Comparison of ENCODE assay signal across 16 cellular contexts in the genomic region with DNA sequence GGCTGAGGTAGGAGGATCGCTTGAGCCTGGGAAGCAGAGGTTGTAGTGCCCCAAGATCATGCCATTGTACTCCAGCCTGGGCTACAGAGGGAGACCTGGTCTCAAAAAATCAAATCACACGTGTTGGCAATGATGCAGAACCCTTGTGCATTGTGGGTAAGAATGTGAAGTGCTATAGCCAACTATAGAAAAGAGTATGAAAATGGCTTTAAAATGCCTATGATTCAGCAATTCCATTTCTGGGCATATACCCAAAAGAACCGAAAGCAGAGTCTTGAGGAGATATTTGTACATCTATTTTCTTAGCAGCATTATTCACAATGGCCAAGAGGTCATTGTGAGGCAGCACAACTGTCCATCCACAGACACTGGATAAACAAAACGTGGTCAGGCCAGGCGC. TPM values are rescaled to one million over a fixed set of nuclear protein-coding genes. Genes with fewer than 3 reads are reported as not detected.
DNase-seq lines count a peak whose midpoint lies in the region; ATAC-seq, FAIRE-seq and TF ChIP-seq lines count a peak whose summit lies in the region.
"Had no signal": no experiment of that assay in that cellular context is flagged by ENCODE, and none has a peak within 500 bp of the region (broad histone marks: within the 10 kb centered on the region; RNA-seq: fewer than 3 reads in every experiment).

No MANE protein-coding gene starts in this region.

- no peak for TF ChIP-seq POLR2A in A549 (IDR thresholded peaks at IDR 0.05; ENCODE audit: low read length)

- no peaks in the 10 kb centered on the region for H3K27me3 ChIP-seq in GM23248 (replicated peaks; ENCODE audit: insufficient read depth)
- H3K27me3 ChIP-seq: SJSA1 had no signal

- intact Hi-C loops in posterior vena cava (cut with DNase I) = no loop called here

- H3K9ac ChIP-seq in GM23248 = no peak overlapping the region

- in situ Hi-C loops in GM23248 (cut with MboI) = loop anchor here (10.0 kb wide), 1 partner anchor 191 kb away; no protein-coding TSS in a partner anchor

- H3K9me2 ChIP-seq in GM23248 (ENCODE audit: insufficient read depth) = no peaks in the 10 kb centered on the region

- peak overlapping the region; percentile 57 to 71 for H3K27ac ChIP-seq in A549
- peak overlapping the region; percentile 64 for H3K27ac ChIP-seq in GM23248
- H3K27ac ChIP-seq: SJSA1 had no signal

- no peaks in the 10 kb centered on the region for H4K20me1 ChIP-seq in GM23248 (ENCODE audit: insufficient read depth)

- H3K9me3 ChIP-seq in A549 (no peaks in the 10 kb centered on the region), GM23248 (ENCODE audit: low read depth) (no peaks in the 10 kb centered on the region)
- H3K9me3 ChIP-seq: SJSA1 had no signal

- peak; percentile 68 for FAIRE-seq in A549 (lab: Jason Lieb, UNC)
- FAIRE-seq: frontal cortex had no signal

- peak in 1 of 2 experiments; percentile 71 for DNase-seq in A549 (ENCODE audit: low read depth in 1 of 2, low spot score in 1 of 2)
- DNase-seq in GM23248 = peak; percentile 91
- DNase-seq in astrocyte of the hippocampus (ENCODE audit: low read depth, low spot score) = peak; percentile 74
- peak; percentile 77 for DNase-seq in foreskin melanocyte
- no peak for DNase-seq in posterior vena cava (ENCODE audit: low spot score)
- DNase-seq in mucosa of gallbladder (ENCODE audit: low spot score) = no peak
- DNase-seq in NOMO-1 (lab: John Stamatoyannopoulos, UW; ENCODE audit: unreplicated experiment in 2 of 2) = no peak
- DNase-seq: activated T-cell treated with anti-CD3 and anti-CD28 coated beads, Interleukin-2, amount 50 U/mL, for 72 hours; CD4-positive, CD25-positive, alpha-beta regulatory T cell; central memory CD4-positive, alpha-beta T cell; GF-D8; NCI-H524 had no signal

- CTCF ChIA-PET in A549 (lab: Yijun Ruan, JAX) = interaction anchor here (1.2 to 19.8 kb wide), 7 partner anchors 14 to 214 kb away, joined by 3 to 565 read pairs (median 12); partner anchors contain the start of gene BEST1

- no peaks in the 10 kb centered on the region for H3K36me3 ChIP-seq in GM23248 (ENCODE audit: low read depth)

- POLR2A ChIA-PET in A549 (lab: Yijun Ruan, JAX) = interaction anchor here (0.7 to 1.1 kb wide), 2 partner anchors 74 to 153 kb away, joined by 3 to 4 read pairs; no protein-coding TSS in a partner anchor

- H3K79me2 ChIP-seq in GM23248 (ENCODE audit: insufficient read depth) = peaks cover 13% of the 10 kb centered on the region

- H3K4me3 ChIP-seq in A549 (no peak overlapping the region), GM23248 (no peak overlapping the region)
- H3K4me3 ChIP-seq: SJSA1 had no signal

- ATAC-seq in A549 = no peak
- ATAC-seq in GM21717 (IDR thresholded peaks at IDR 0.05; ENCODE audit: unreplicated experiment) = no peak
- ATAC-seq: activated CD4-positive, CD25-positive, alpha-beta regulatory T cell treated with anti-CD3 and anti-CD28 coated beads, Interleukin-2, amount 50 U/mL, for 24 hours; activated T-cell treated with anti-CD3 and anti-CD28 coated beads, Interleukin-2, amount 50 U/mL, for 72 hours had no signal

- H3K4me2 ChIP-seq in A549 (no peak overlapping the region), GM23248 (ENCODE audit: unreplicated experiment) (no peak overlapping the region)

- TF ChIP-seq CTCF in A549 (IDR thresholded peaks at IDR 0.05) = no peak

- no peak overlapping the region for H2AFZ ChIP-seq in GM23248

- TF ChIP-seq EP300 in A549 (IDR thresholded peaks at IDR 0.05) = no peak

- H3F3A ChIP-seq in GM23248 (ENCODE audit: insufficient read depth) = peaks cover 33% of the 10 kb centered on the region

- H3K4me1 ChIP-seq in A549 (peaks cover 40% of the 10 kb centered on the region), GM23248 (ENCODE audit: insufficient read depth) (peaks cover 6% of the 10 kb centered on the region)

- no peak for TF ChIP-seq RAD21 in A549 (conservative IDR thresholded peaks at IDR 0.05 in 1 of 2, IDR thresholded peaks at IDR 0.05 in 1 of 2)

- 48% methylated on average over 5 of the region's 5 CpGs for WGBS in A549 (ENCODE audit: missing lambda C conversion rate)
- WGBS in GM23248 (ENCODE audit: low coverage in 1 of 2, low lambda C conversion rate in 2 of 2, missing lambda C conversion rate in 2 of 2), 2 experiments = 38 to 41% methylated on average over 5 of the region's 5 CpGs

TF ChIP-seq in A549, 52 proteins besides CTCF, POLR2A, EP300 and RAD21:
- TF ChIP-seq FOSL2 (IDR thresholded peaks at IDR 0.05) = no peak
- TF ChIP-seq FOSL2 (CRISPR knock-in tag; IDR thresholded peaks at IDR 0.05) = 0 out of 2 replicates have a peak, but pooled peaks have one; percentile 10
- TF ChIP-seq TP53 (CRISPR knock-in tag; IDR thresholded peaks at IDR 0.05) = no peak
- TF ChIP-seq, protein P1, sequence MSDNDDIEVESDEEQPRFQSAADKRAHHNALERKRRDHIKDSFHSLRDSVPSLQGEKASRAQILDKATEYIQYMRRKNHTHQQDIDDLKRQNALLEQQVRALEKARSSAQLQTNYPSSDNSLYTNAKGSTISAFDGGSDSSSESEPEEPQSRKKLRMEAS (IDR thresholded peaks at IDR 0.05) = peak; percentile 73
- no peak for TF ChIP-seq USF2 (IDR thresholded peaks at IDR 0.05)
- 0 out of 2 replicates have a peak, but pooled peaks have one; percentile 20 for TF ChIP-seq E2F6 (IDR thresholded peaks at IDR 0.05; ENCODE audit: borderline replicate concordance, low read depth)
- no peak for TF ChIP-seq GATA3 (IDR thresholded peaks at IDR 0.05; ENCODE audit: borderline replicate concordance)
- peak; percentile 88 for TF ChIP-seq MAFK (IDR thresholded peaks at IDR 0.05; ENCODE audit: partially characterized antibody)
- TF ChIP-seq HEYL (CRISPR knock-in tag; IDR thresholded peaks at IDR 0.05) = 0 out of 2 replicates have a peak, but pooled peaks have one; percentile 50

RNA-seq across cellular contexts. Expression of gene FADS3, which starts 2.6 kb away (rescaled TPM):
- polyA plus RNA-seq in A549 (2011; rRNA removed) (17.5 and 22.3 TPM in 2 replicates), A549 (2017; fragmentation: RNase III; extraction: RNeasy Plus Mini Kit Qiagen cat#74134 plus additional on column Dnase treatment) (36.3 to 43.5 TPM (median 42.9 TPM) in 3 replicates), GM23248 (2016; fragmentation: Nextera tagmentation; extraction: Ambion mirVana) (124 and 135 TPM in 2 replicates)
- polyA plus RNA-seq in A549 (2012; cell fraction: cytosol; rRNA removed) = 44.6 and 54.6 TPM in 2 replicates
- polyA plus RNA-seq in A549 (2012; cell fraction: nucleus; rRNA removed) = 235 and 296 TPM in 2 replicates
- 30.0 and 30.5 TPM in 2 replicates for polyA minus RNA-seq in A549 (2011; rRNA and poly(A)+ RNA removed)
- 203 and 272 TPM in 2 replicates for total RNA-seq in GM23248 (2014; rRNA removed; shearing (Covaris generic))
- total RNA-seq in posterior vena cava (100 to 1,000 TPM in 1 of 2 donors, 10 to 100 TPM in 1; 83.0 to 106 TPM), mucosa of gallbladder (22.6 TPM)

RNA-seq across cellular contexts. Expression of gene RAB3IL1, which starts 23.4 kb away (rescaled TPM):
- 3.8 and 5.8 TPM in 2 replicates for polyA plus RNA-seq in A549 (2011; rRNA removed)
- polyA plus RNA-seq in A549 (2012; cell fraction: cytosol; rRNA removed) = 8.7 and 11.4 TPM in 2 replicates
- polyA plus RNA-seq in A549 (2012; cell fraction: nucleus; rRNA removed) = 10.1 and 10.9 TPM in 2 replicates
- polyA plus RNA-seq in A549 (2017; fragmentation: RNase III; extraction: RNeasy Plus Mini Kit Qiagen cat#74134 plus additional on column Dnase treatment) = 5.0 to 6.6 TPM (median 6.2 TPM) in 3 replicates
- polyA minus RNA-seq in A549 (2011; rRNA and poly(A)+ RNA removed) = 2.6 and 4.4 TPM in 2 replicates
- 6.6 and 7.5 TPM in 2 replicates for total RNA-seq in GM23248 (2014; rRNA removed; shearing (Covaris generic))
- 2.8 and 3.3 TPM in 2 replicates for polyA plus RNA-seq in GM23248 (2016; fragmentation: Nextera tagmentation; extraction: Ambion mirVana)
- total RNA-seq in posterior vena cava = 10 to 100 TPM; 26.7 to 31.5 TPM
- 12.1 TPM for total RNA-seq in mucosa of gallbladder
- total RNA-seq: CD4-positive, CD25-positive, alpha-beta regulatory T cell had no signal
- polyA plus RNA-seq: CD4-positive, CD25-positive, alpha-beta regulatory T cell had no signal

RNA-seq across cellular contexts. Expression of gene BEST1, which starts 56.2 kb away (rescaled TPM):
- polyA plus RNA-seq in A549 (2011; rRNA removed) (1.2 and 1.5 TPM in 2 replicates), A549 (2017; fragmentation: RNase III; extraction: RNeasy Plus Mini Kit Qiagen cat#74134 plus additional on column Dnase treatment) (0.98 to 2.1 TPM (median 1.9 TPM) in 3 replicates), GM23248 (2016; fragmentation: Nextera tagmentation; extraction: Ambion mirVana) (3.1 and 3.9 TPM in 2 replicates)
- 0.23 and 0.29 TPM in 2 replicates for polyA plus RNA-seq in A549 (2012; cell fraction: cytosol; rRNA removed)
- 0.22 and 0.32 TPM in 2 replicates for polyA plus RNA-seq in A549 (2012; cell fraction: nucleus; rRNA removed)
- polyA minus RNA-seq in A549 (2011; rRNA and poly(A)+ RNA removed) = 2.0 and 2.2 TPM in 2 replicates
- 4.7 and 5.1 TPM in 2 replicates for total RNA-seq in GM23248 (2014; rRNA removed; shearing (Covaris generic))
- total RNA-seq in posterior vena cava (1 to 10 TPM; 5.8 to 9.5 TPM), mucosa of gallbladder (2.8 TPM)

Comparison
In these comparisons a context has a peak if more than half of its experiments do, and no peak if none do; other contexts are left out.
1. DNase-seq: peak in GM23248 (single experiment), astrocyte of the hippocampus (single experiment) and foreskin melanocyte (single experiment); none in posterior vena cava (single experiment), mucosa of gallbladder (single experiment) and NOMO-1 (0 of 2).